ENCODE assay signal across 20 cellular contexts in genomic region chr9:35501941-35502340, GRCh38. TPM values are rescaled to one million over a fixed set of nuclear protein-coding genes. Genes with fewer than 3 reads are reported as not detected.
DNase-seq lines count a peak whose midpoint lies in the region; ATAC-seq and TF ChIP-seq lines count a peak whose summit lies in the region.
"Had no signal": no experiment of that assay in that cellular context is flagged by ENCODE, and none has a peak within 500 bp of the region (broad histone marks: within the 10 kb centered on the region; RNA-seq: fewer than 3 reads in every experiment).

No MANE protein-coding gene starts in this region.

- intact Hi-C loops in ascending aorta (cut with DNase I): no loop called here
- intact Hi-C loops in esophagus muscularis mucosa (cut with DNase I): no loop called here
- intact Hi-C loops in psoas muscle (cut with DNase I): no loop called here
- intact Hi-C loops in body of pancreas (cut with DNase I): no loop called here

- TF ChIP-seq CTCF in ascending aorta (IDR thresholded peaks at IDR 0.05): no peak
- TF ChIP-seq CTCF in esophagus muscularis mucosa (IDR thresholded peaks at IDR 0.05): no peak
- no peak for TF ChIP-seq CTCF in psoas muscle (IDR thresholded peaks at IDR 0.05)
- TF ChIP-seq CTCF in body of pancreas (IDR thresholded peaks at IDR 0.05): no peak

- no peak for TF ChIP-seq EP300 in esophagus muscularis mucosa (IDR thresholded peaks at IDR 0.05)

- H3K4me3 ChIP-seq in ascending aorta: no peak overlapping the region
- no peak overlapping the region for H3K4me3 ChIP-seq in esophagus muscularis mucosa
- no peak overlapping the region for H3K4me3 ChIP-seq in psoas muscle
- H3K4me3 ChIP-seq in body of pancreas: no peak overlapping the region
- H3K4me3 ChIP-seq: GM23338 had no signal

- H3K36me3 ChIP-seq in ascending aorta: peaks cover 0 to 2% of the 10 kb centered on the region in 2 donors
- H3K36me3 ChIP-seq in esophagus muscularis mucosa: no peaks in the 10 kb centered on the region
- H3K36me3 ChIP-seq in psoas muscle (ENCODE audit: insufficient read depth in 1 of 2, low read depth in 1 of 2): peaks cover 0 to 4% of the 10 kb centered on the region in 2 donors
- no peaks in the 10 kb centered on the region for H3K36me3 ChIP-seq in body of pancreas (replicated peaks in 1 of 2; ENCODE audit: insufficient read depth in 1 of 2, low read depth in 2 of 2)

- H3K4me1 ChIP-seq in ascending aorta (peaks cover 3 to 48% of the 10 kb centered on the region in 2 donors), esophagus muscularis mucosa (peaks cover 33 to 63% (median 49%) of the 10 kb centered on the region in 4 donors), psoas muscle (peaks cover 55% of the 10 kb centered on the region), body of pancreas (peaks cover 40% of the 10 kb centered on the region)
- H3K4me1 ChIP-seq: Caco-2 had no signal

- no peak for TF ChIP-seq POLR2A in esophagus muscularis mucosa (IDR thresholded peaks at IDR 0.05; ENCODE audit: low read depth)
- TF ChIP-seq POLR2A in body of pancreas (IDR thresholded peaks at IDR 0.05): no peak

- H3K27me3 ChIP-seq in ascending aorta (no peaks in the 10 kb centered on the region), esophagus muscularis mucosa (no peaks in the 10 kb centered on the region), psoas muscle (ENCODE audit: insufficient read depth in 3 of 3, low read length in 2 of 3) (no peaks in the 10 kb centered on the region), body of pancreas (no peaks in the 10 kb centered on the region)

- no peaks in the 10 kb centered on the region for H3K9me3 ChIP-seq in ascending aorta
- H3K9me3 ChIP-seq in esophagus muscularis mucosa: no peaks in the 10 kb centered on the region
- no peaks in the 10 kb centered on the region for H3K9me3 ChIP-seq in psoas muscle
- no peaks in the 10 kb centered on the region for H3K9me3 ChIP-seq in body of pancreas

- DNase-seq in EL (peak; percentile 42), ascending aorta (ENCODE audit: low spot score in 2 of 2) (no peak), esophagus muscularis mucosa (ENCODE audit: extremely low spot score) (peak; percentile 60), psoas muscle (no peak), SHP77 treated with DMSO at 0.1 percent for 48 hours (lab: John Stamatoyannopoulos, UW) (no peak), body of pancreas (no peak)
- no peak for DNase-seq in stimulated activated CD4-positive, alpha-beta T cell treated with anti-CD3 and anti-CD28 coated beads, Interleukin-4, amount 100 ng/mL, for 1 hour
- DNase-seq: Caco-2; CD4-positive, alpha-beta T cell; GF-D8; MM.1S; NCI-H1092; NCI-H1436 treated with DMSO at 0.1 percent for 48 hours; NCI-H2029; NCI-H2171; NCI-H526; SHP77 had no signal

- ATAC-seq in psoas muscle (no peak), body of pancreas (no peak), GM21447 (IDR thresholded peaks at IDR 0.05; ENCODE audit: unreplicated experiment) (no peak)
- ATAC-seq: GM23338 had no signal

- H3K27ac ChIP-seq in ascending aorta (peak overlapping the region; percentile 4 to 89), esophagus muscularis mucosa (replicated peaks in 1 of 4) (no peak overlapping the region), psoas muscle (peak overlapping the region; percentile 50), body of pancreas (peak overlapping the region in 1 of 4 donors; percentile 29)

- WGBS in esophagus muscularis mucosa: 67% methylated on average over 1 of the region's 1 CpG
- WGBS in psoas muscle, 3 donors: 15 to 19% (median 16%) methylated on average over 1 of the region's 1 CpG
- whole genome bisulfite sequencing in body of pancreas, 2 donors: 4 to 25% methylated on average over 1 of the region's 1 CpG

RNA-seq across cellular contexts. Expression of gene RUSC2, which starts 12.0 kb away (rescaled TPM):
- 116 TPM for total RNA-seq in ascending aorta
- total RNA-seq in esophagus muscularis mucosa: 10 to 100 TPM; 48.0 to 91.2 (median 73.8) TPM
- 100 to 1,000 TPM in 1 of 4 donors, 10 to 100 TPM in 3; 34.4 to 101 (median 72.1) TPM for total RNA-seq in psoas muscle
- polyA plus RNA-seq in psoas muscle: 10 to 100 TPM; 37.1 to 53.9 (median 45.7) TPM
- 10 to 100 TPM; 16.9 to 27.4 TPM for total RNA-seq in body of pancreas
- total RNA-seq: OCI-LY7 had no signal

Comparison
In these comparisons a context has a peak if more than half of its experiments do, and no peak if none do; other contexts are left out.
1. DNase-seq: peak in EL (single experiment) and esophagus muscularis mucosa (single experiment); none in ascending aorta (0 of 2), psoas muscle (0 of 2), stimulated activated CD4-positive, alpha-beta T cell treated with anti-CD3 and anti-CD28 coated beads, Interleukin-4, amount 100 ng/mL, for 1 hour (single experiment), SHP77 treated with DMSO at 0.1 percent for 48 hours (single experiment) and body of pancreas (0 of 4).
2. H3K27ac ChIP-seq: peak in ascending aorta (2 of 2) and psoas muscle (single experiment); none in esophagus muscularis mucosa (0 of 4).